Comparison of ENCODE assay signal across 8 cellular contexts in genomic region chr22:38681784-38682335, GRCh38. TPM values are rescaled to one million over a fixed set of nuclear protein-coding genes. Genes with fewer than 3 reads are reported as not detected.
A peak's percentile ranks its signal among the peaks of the same experiment; 100 is the strongest.
DNase-seq lines count a peak whose midpoint lies in the region; ATAC-seq and TF ChIP-seq lines count a peak whose summit lies in the region.

Gene TOMM22 (plus strand): TSS chr22:38681957. CDS start chr22:38681979, 22 bp downstream.

- no peaks in the 10 kb centered on the region for H3K9me2 ChIP-seq in PC-3 (replicated peaks; ENCODE audit: low read length)

- no peaks in the 10 kb centered on the region for H4K20me1 ChIP-seq in IMR-90 (ENCODE audit: insufficient read depth, low read length)
- H4K20me1 ChIP-seq in PC-3 (ENCODE audit: low read length) = 0 out of 2 replicates have a peak, but pooled peaks cover 5% of the 10 kb centered on the region

- no peak within 1 kb of the TSS for H2BK20ac ChIP-seq in IMR-90 (ENCODE audit: low read depth, low read length)

- H2BK5ac ChIP-seq in IMR-90 (ENCODE audit: low read depth, low read length, poor library complexity, severe bottlenecking) = peak within 1 kb of the TSS; percentile 75

- dilution Hi-C loops in IMR-90 (cut with HindIII; ENCODE audit: low sequenced_read_pairs, unreplicated experiment) = no loop called here

- H2AK5ac ChIP-seq in IMR-90 (ENCODE audit: low read depth, low read length) = peak within 1 kb of the TSS; percentile 86

- TF ChIP-seq POLR2A in IMR-90 (IDR thresholded peaks at IDR 0.05; ENCODE audit: low read depth, low read length) (peak; percentile 81), erythroblast (IDR thresholded peaks at IDR 0.05; ENCODE audit: low read length) (peak; percentile 88)

- intact Hi-C loops in IMR-90 (cut with micrococcal nuclease) (loop anchor here (2.0 kb wide), 1 partner anchor 15 kb away; no protein-coding TSS in a partner anchor), PC-3 (cut with micrococcal nuclease) (loop anchor here (2.0 kb wide), 1 partner anchor 15 kb away; no protein-coding TSS in a partner anchor)

- peak; percentile 83 for ATAC-seq in GM21515 (IDR thresholded peaks at IDR 0.05; ENCODE audit: unreplicated experiment)
- ATAC-seq in IMR-90 (ENCODE audit: low read depth) = peak; percentile 100
- peak; percentile 98 for ATAC-seq in PC-3

- no peak within 1 kb of the TSS for H3K18ac ChIP-seq in IMR-90 (ENCODE audit: low read depth, low read length)

- H4K91ac ChIP-seq in IMR-90 (ENCODE audit: insufficient read depth, low read depth, low read length) = peak within 1 kb of the TSS; percentile 75; the same call in 1 of the 2 replicates

- CTCF ChIA-PET in IMR-90 (lab: Yijun Ruan, JAX) = interaction anchor here (0.6 to 1.9 kb wide), 9 partner anchors 10 to 191 kb away, joined by 3 to 9 read pairs (median 4); partner anchors contain the start of genes CBY1 and FAM227A
- CTCF ChIA-PET in PC-3 (lab: Charles Lee) = interaction anchor here (0.6 to 1.7 kb wide), 2 partner anchors 24 to 559 kb away, joined by 3 read pairs; partner anchors contain the start of gene GTPBP1

- H3K14ac ChIP-seq in IMR-90 (replicated peaks; ENCODE audit: low read depth, low read length) = peak within 1 kb of the TSS; percentile 72

- H3K79me2 ChIP-seq in PC-3 (ENCODE audit: low read length) = peaks cover 20% of the 10 kb centered on the region

- POLR2A ChIA-PET in IMR-90 (lab: Charles Lee; ENCODE audit: unreplicated experiment) = interaction anchor here (0.5 to 0.6 kb wide), 2 partner anchors 22 to 123 kb away, joined by 3 to 5 read pairs; no protein-coding TSS in a partner anchor
- POLR2A ChIA-PET in PC-3 (lab: Charles Lee; ENCODE audit: unreplicated experiment) = interaction anchor here (0.6 kb wide), 2 partner anchors 13 to 689 kb away, joined by 3 to 4 read pairs; no protein-coding TSS in a partner anchor

- peak within 1 kb of the TSS; percentile 68; the same call in 1 of the 2 replicates for H2BK120ac ChIP-seq in IMR-90 (ENCODE audit: low read depth, low read length)

- BruUV-seq in IMR-90 (replicated peaks; lab: Mats Ljungman, UMichigan) (no TSS peak), PC-3 (replicated peaks; lab: Mats Ljungman, UMichigan) (TSS peak; percentile 40)

- H3K9ac ChIP-seq in IMR-90 (ENCODE audit: low read depth, low read length) = peak within 1 kb of the TSS; percentile 89
- peak within 1 kb of the TSS; percentile 93 for H3K9ac ChIP-seq in PC-3 (ENCODE audit: low read length)
- peak within 1 kb of the TSS; percentile 94 for H3K9ac ChIP-seq in mucosa of stomach (ENCODE audit: low read length)

- H3K4me3 ChIP-seq in IMR-90 (ENCODE audit: insufficient read depth, low read depth, low read length) (peak within 1 kb of the TSS; percentile 83), PC-3 (ENCODE audit: low read length) (peak within 1 kb of the TSS; percentile 99), mucosa of stomach (ENCODE audit: low read length) (peak within 1 kb of the TSS; percentile 89)

- H3K4me1 ChIP-seq in IMR-90 (ENCODE audit: control insufficient read depth, insufficient read depth, low read length) (no peaks in the 10 kb centered on the region; the same call in 1 of the 2 replicates), PC-3 (ENCODE audit: insufficient read depth, low read length) (no peaks in the 10 kb centered on the region), mucosa of stomach (ENCODE audit: control insufficient read depth, insufficient read depth, low read length) (peaks cover 11% of the 10 kb centered on the region)

- H3K4me2 ChIP-seq in IMR-90 (ENCODE audit: low read depth, low read length) (peak within 1 kb of the TSS; percentile 87), PC-3 (ENCODE audit: low read length) (peak within 1 kb of the TSS; percentile 96)

- H3K27ac ChIP-seq in IMR-90 (ENCODE audit: insufficient read depth, low read length) (peak within 1 kb of the TSS; percentile 85), PC-3 (ENCODE audit: low read length) (0 out of 2 replicates have a peak within 1 kb of the TSS, but pooled peaks have one; percentile 12)

- peak; percentile 78 for DNase-seq in DMS114 treated with DMSO at 0.1 percent for 48 hours (lab: John Stamatoyannopoulos, UW; ENCODE audit: unreplicated experiment)
- DNase-seq in IMR-90 = peak; percentile 83
- DNase-seq in PC-3 = peak; percentile 82
- peak; percentile 85 for DNase-seq in activated T-cell treated with anti-CD3 and anti-CD28 coated beads for 48 hours (ENCODE audit: low read depth)
- DNase-seq in erythroblast (lab: John Stamatoyannopoulos, UW) = peak; percentile 92 to 94
- DNase-seq in stimulated activated CD8-positive, alpha-beta memory T cell treated with anti-CD3 and anti-CD28 coated beads, Interleukin-7, amount 100 ng/mL, for 24 hours (ENCODE audit: low read depth) = peak; percentile 70

- H3F3A ChIP-seq in PC-3 (ENCODE audit: low read length, unreplicated experiment) = no peaks in the 10 kb centered on the region

- H3K9me3 ChIP-seq in IMR-90 (ENCODE audit: control insufficient read depth, insufficient read depth, low read length) (no peaks in the 10 kb centered on the region), PC-3 (ENCODE audit: low read length) (no peaks in the 10 kb centered on the region), mucosa of stomach (ENCODE audit: control insufficient read depth, low read length) (no peaks in the 10 kb centered on the region)

- H3K56ac ChIP-seq in IMR-90 (ENCODE audit: extremely low read depth, insufficient read depth, low read length) = peak within 1 kb of the TSS; percentile 68

- peak within 1 kb of the TSS; percentile 88 for H3K4ac ChIP-seq in IMR-90 (ENCODE audit: low read depth, low read length)

- TF ChIP-seq RAD21 in IMR-90 (IDR thresholded peaks at IDR 0.05; ENCODE audit: low read length) = peak; percentile 41

- no peak within 1 kb of the TSS for H2BK15ac ChIP-seq in IMR-90 (ENCODE audit: low read depth, low read length)

- peak within 1 kb of the TSS; percentile 59 to 97 for H4K8ac ChIP-seq in IMR-90 (ENCODE audit: low read depth in 2 of 2, low read length in 2 of 2)

- peak within 1 kb of the TSS; percentile 72 for H3K23ac ChIP-seq in IMR-90 (ENCODE audit: low read depth, low read length)

- peak within 1 kb of the TSS; percentile 88 for H2AK9ac ChIP-seq in IMR-90 (replicated peaks; ENCODE audit: low read depth, low read length, poor library complexity)

- in situ Hi-C loops in IMR-90 (cut with MboI; ENCODE audit: low sequenced_read_pairs) = no loop called here

- 0% methylated on average over 27 of the region's 56 CpGs; no CpG with 5 or more reads in 1 of the 2 experiments for WGBS in IMR-90 (ENCODE audit: extremely low coverage in 2 of 2, insufficient read length in 1 of 2), 2 experiments

- no peaks in the 10 kb centered on the region for H3K27me3 ChIP-seq in IMR-90 (ENCODE audit: control insufficient read depth, insufficient read depth, low read length)
- H3K27me3 ChIP-seq in PC-3 (ENCODE audit: low read length) = no peaks in the 10 kb centered on the region
- no peaks in the 10 kb centered on the region for H3K27me3 ChIP-seq in mucosa of stomach (ENCODE audit: control insufficient read depth, insufficient read depth, low read length)

- peak within 1 kb of the TSS; percentile 97 for H2AFZ ChIP-seq in IMR-90 (replicated peaks; ENCODE audit: low read length, poor library complexity)
- peak within 1 kb of the TSS; percentile 78 for H2AFZ ChIP-seq in PC-3 (ENCODE audit: low read length)

- peak; percentile 82 for TF ChIP-seq CTCF in IMR-90 (conservative IDR thresholded peaks at IDR 0.05; ENCODE audit: low read depth, low read length)
- TF ChIP-seq CTCF in PC-3 (conservative IDR thresholded peaks at IDR 0.05; ENCODE audit: low read depth, low read length) = peak; percentile 77

- H3K36me3 ChIP-seq in IMR-90 (ENCODE audit: control insufficient read depth, insufficient read depth, low read length) (peaks cover 27% of the 10 kb centered on the region), PC-3 (ENCODE audit: low read depth, low read length) (peaks cover 32% of the 10 kb centered on the region), mucosa of stomach (ENCODE audit: control insufficient read depth, insufficient read depth, low read length) (peaks cover 8% of the 10 kb centered on the region)

- peak within 1 kb of the TSS; percentile 92 for H4K5ac ChIP-seq in IMR-90 (ENCODE audit: low read depth, low read length)

- peaks cover 16 to 37% of the 10 kb centered on the region in 2 experiments; a peak in 3 of 4 replicates for H3K79me1 ChIP-seq in IMR-90 (ENCODE audit: low read depth in 1 of 2, low read length in 2 of 2)

- H3K9me1 ChIP-seq in IMR-90 (ENCODE audit: insufficient read depth, low read length) = no peaks in the 10 kb centered on the region; the same call in 1 of the 2 replicates

TF ChIP-seq in IMR-90, 13 proteins besides CTCF, POLR2A, EP300 and RAD21 (continues in another document):
- TF ChIP-seq CHD1 (IDR thresholded peaks at IDR 0.05; ENCODE audit: low read depth, low read length) (no peak), FOS (IDR thresholded peaks at IDR 0.05; ENCODE audit: low read depth, low read length) (no peak), USF2 (IDR thresholded peaks at IDR 0.05; ENCODE audit: low read depth, low read length) (no peak), MXI1 (IDR thresholded peaks at IDR 0.05; ENCODE audit: borderline replicate concordance, low read depth, low read length) (peak; percentile 90; the same call in 1 of the 2 replicates), NFE2L2 (IDR thresholded peaks at IDR 0.05; ENCODE audit: low read depth, low read length) (no peak), BHLHE40 (IDR thresholded peaks at IDR 0.05; ENCODE audit: low read depth, low read length) (no peak), CEBPB (IDR thresholded peaks at IDR 0.05; ENCODE audit: low read depth, low read length) (no peak), MAFK (IDR thresholded peaks at IDR 0.05; ENCODE audit: low read depth, low read length) (no peak), RCOR1 (IDR thresholded peaks at IDR 0.05; ENCODE audit: insufficient replicate concordance, low read length) (no peak), RFX5 (IDR thresholded peaks at IDR 0.05; ENCODE audit: low read depth, low read length) (no peak), MAZ (IDR thresholded peaks at IDR 0.05; ENCODE audit: borderline replicate concordance, low read depth, low read length) (peak; percentile 43; the same call in 1 of the 2 replicates), SMC3 (IDR thresholded peaks at IDR 0.05; ENCODE audit: low read depth, low read length) (peak; percentile 49)

RNA-seq across cellular contexts. Expression of gene TOMM22, which starts in this region (rescaled TPM):
- 78.0 and 139 TPM in 2 replicates for total RNA-seq in IMR-90 (2012; rRNA removed)
- 31.9 and 38.7 TPM in 2 replicates for polyA plus RNA-seq in IMR-90 (2012; rRNA removed)
- polyA plus RNA-seq in IMR-90 (2012; cell fraction: cytosol; rRNA removed) = 23.3 and 33.4 TPM in 2 replicates
- 3.9 and 15.0 TPM in 2 replicates for polyA plus RNA-seq in IMR-90 (2012; cell fraction: nucleus; rRNA removed; ENCODE audit: low replicate concordance)
- total RNA-seq in PC-3 (2014; rRNA removed) = 68.7 and 82.3 TPM in 2 replicates

Comparison
In these comparisons a context has a peak if more than half of its experiments do, and no peak if none do; other contexts are left out.
1. Peak in every context shown above with its lines: DNase-seq, ATAC-seq, H3K4me3 ChIP-seq and H3K27ac ChIP-seq.